ENCODE assay signal across 23 cellular contexts in the genomic region with DNA sequence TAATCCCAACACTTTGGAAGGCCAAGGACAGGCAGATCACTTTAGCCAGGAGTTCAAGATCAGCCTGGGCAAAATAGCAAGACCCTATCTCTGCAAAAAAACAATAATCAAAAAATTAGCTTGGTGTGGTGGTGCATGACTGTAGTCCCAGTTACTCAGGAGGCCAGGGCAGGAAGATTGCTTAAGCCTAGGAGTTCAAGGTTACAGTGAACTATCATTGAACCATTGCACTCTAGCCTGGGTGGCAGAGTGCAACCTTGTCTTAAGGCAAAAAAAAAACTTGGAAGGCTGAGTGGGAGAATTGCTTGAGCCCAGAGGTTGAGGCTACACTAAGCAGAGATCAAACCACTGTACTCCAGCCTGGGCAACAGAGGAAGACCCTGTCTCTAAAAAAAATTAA.
"Had no signal": no experiment of that assay in that cellular context is flagged by ENCODE, and none has a peak within 500 bp of the region (broad histone marks: within the 10 kb centered on the region; RNA-seq: fewer than 3 reads in every experiment).

No MANE protein-coding gene starts in this region.

- H3K4me3 ChIP-seq: MG63, SJSA1, SK-N-MC had no signal

- DNase-seq: IMR-90, Karpas-422, KG1, MG63, NCI-H1092, NCI-H1105 treated with DMSO at 0.1 percent for 48 hours, NCI-H1417 treated with DMSO at 0.1 percent for 48 hours, NCI-H146, NCI-H1694 treated with DMSO at 0.1 percent for 48 hours, NCI-H1930, NCI-H2081, NCI-H226, NCI-H446, NCI-H510A, NCI-H524 treated with DMSO at 0.1 percent for 48 hours, NCI-H69, NCI-H774, Right ventricle myocardium superior, RPMI8226, SIG-M5 had no signal

- H3K27ac ChIP-seq: SJSA1, SK-N-MC had no signal

- H3K36me3 ChIP-seq: MG63, SJSA1 had no signal

- H3K27me3 ChIP-seq: MG63, SJSA1 had no signal

- FAIRE-seq: RCC 7860 had no signal

- H3K9me3 ChIP-seq: MG63, SJSA1 had no signal
